Comparison of ENCODE assay signal across 1 cellular context in the genomic region with DNA sequence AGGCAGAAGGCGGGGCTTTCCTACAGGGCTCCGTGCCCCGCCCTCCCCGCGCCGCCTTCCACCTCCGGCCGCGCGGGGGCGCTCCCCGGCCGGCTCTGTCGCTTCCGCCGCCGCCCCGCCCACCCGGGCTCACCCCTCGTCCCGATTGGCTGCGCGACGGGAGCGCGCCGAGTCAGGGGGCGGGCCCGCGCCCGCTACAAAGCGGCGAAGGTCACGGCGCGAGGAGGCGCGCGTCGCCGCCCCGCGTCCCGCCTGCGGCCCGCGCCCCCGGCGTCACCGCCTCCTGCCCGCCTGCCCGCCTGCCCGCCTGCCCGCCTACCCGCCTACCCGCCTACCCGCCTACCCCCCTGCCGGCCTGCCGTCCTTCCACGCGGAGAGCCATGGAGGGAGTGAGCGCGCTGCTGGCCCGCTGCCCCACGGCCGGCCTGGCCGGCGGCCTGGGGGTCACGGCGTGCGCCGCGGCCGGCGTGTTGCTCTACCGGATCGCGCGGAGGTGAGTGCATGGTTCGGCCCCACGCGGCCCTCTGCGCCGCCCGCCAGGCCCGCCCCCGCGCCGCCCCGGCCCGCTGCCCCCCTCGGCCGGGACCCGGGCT.
TF ChIP-seq lines count a peak whose summit lies in the region.

A gene with protein sequence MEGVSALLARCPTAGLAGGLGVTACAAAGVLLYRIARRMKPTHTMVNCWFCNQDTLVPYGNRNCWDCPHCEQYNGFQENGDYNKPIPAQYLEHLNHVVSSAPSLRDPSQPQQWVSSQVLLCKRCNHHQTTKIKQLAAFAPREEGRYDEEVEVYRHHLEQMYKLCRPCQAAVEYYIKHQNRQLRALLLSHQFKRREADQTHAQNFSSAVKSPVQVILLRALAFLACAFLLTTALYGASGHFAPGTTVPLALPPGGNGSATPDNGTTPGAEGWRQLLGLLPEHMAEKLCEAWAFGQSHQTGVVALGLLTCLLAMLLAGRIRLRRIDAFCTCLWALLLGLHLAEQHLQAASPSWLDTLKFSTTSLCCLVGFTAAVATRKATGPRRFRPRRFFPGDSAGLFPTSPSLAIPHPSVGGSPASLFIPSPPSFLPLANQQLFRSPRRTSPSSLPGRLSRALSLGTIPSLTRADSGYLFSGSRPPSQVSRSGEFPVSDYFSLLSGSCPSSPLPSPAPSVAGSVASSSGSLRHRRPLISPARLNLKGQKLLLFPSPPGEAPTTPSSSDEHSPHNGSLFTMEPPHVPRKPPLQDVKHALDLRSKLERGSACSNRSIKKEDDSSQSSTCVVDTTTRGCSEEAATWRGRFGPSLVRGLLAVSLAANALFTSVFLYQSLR (plus strand): TSS at position 361 of the 593 bp plus-strand sequence. CDS start 20 bp downstream, at position 381.

TF ChIP-seq in SK-N-SH treated with all-trans-retinoic acid at 6 μM for 48 hours, 23 proteins besides CTCF, POLR2A, EP300 and RAD21 (continued from another document):
- TF ChIP-seq, protein P1, sequence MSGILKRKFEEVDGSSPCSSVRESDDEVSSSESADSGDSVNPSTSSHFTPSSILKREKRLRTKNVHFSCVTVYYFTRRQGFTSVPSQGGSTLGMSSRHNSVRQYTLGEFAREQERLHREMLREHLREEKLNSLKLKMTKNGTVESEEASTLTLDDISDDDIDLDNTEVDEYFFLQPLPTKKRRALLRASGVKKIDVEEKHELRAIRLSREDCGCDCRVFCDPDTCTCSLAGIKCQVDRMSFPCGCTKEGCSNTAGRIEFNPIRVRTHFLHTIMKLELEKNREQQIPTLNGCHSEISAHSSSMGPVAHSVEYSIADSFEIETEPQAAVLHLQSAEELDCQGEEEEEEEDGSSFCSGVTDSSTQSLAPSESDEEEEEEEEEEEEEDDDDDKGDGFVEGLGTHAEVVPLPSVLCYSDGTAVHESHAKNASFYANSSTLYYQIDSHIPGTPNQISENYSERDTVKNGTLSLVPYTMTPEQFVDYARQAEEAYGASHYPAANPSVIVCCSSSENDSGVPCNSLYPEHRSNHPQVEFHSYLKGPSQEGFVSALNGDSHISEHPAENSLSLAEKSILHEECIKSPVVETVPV (CRISPR knock-in tag; IDR thresholded peaks at IDR 0.05), result no peak
